Comparison of ENCODE assay signal across 14 cellular contexts in genomic region chr11:108938604-108939003, GRCh38.
"Had no signal": no experiment of that assay in that cellular context is flagged by ENCODE, and none has a peak within 500 bp of the region (broad histone marks: within the 10 kb centered on the region; RNA-seq: fewer than 3 reads in every experiment).

No MANE protein-coding gene starts in this region.

- H3K4me3 ChIP-seq: left lung, thoracic aorta had no signal

- H3K9me3 Mint-ChIP-seq: activated CD4-positive, alpha-beta memory T cell treated with anti-CD3 and anti-CD28 coated beads, Interleukin-2, amount 10 ng/mL, durations not matched to agents 7 days and 5 days; activated naive CD8-positive, alpha-beta T cell treated with anti-CD3 and anti-CD28 coated beads, Interleukin-2, amount 50 U/mL, for 24 hours; stimulated activated naive CD8-positive, alpha-beta T cell treated with anti-CD3 and anti-CD28 coated beads, Interleukin-15, amount 100 ng/mL, for 72 hours had no signal

- H3K27me3 Mint-ChIP-seq: activated CD4-positive, alpha-beta memory T cell treated with anti-CD3 and anti-CD28 coated beads, Interleukin-2, amount 10 ng/mL, durations not matched to agents 7 days and 5 days; activated naive CD8-positive, alpha-beta T cell treated with anti-CD3 and anti-CD28 coated beads, Interleukin-2, amount 50 U/mL, for 24 hours; stimulated activated naive CD8-positive, alpha-beta T cell treated with anti-CD3 and anti-CD28 coated beads, Interleukin-15, amount 100 ng/mL, for 72 hours had no signal

- H3K4me1 ChIP-seq: left lung had no signal

- H3K27ac ChIP-seq: left lung, thoracic aorta, VCaP had no signal

- H3K9me3 ChIP-seq: left lung, thoracic aorta had no signal

- H3K4me3 Mint-ChIP-seq: activated CD4-positive, alpha-beta memory T cell treated with anti-CD3 and anti-CD28 coated beads, Interleukin-2, amount 10 ng/mL, durations not matched to agents 7 days and 5 days; activated naive CD8-positive, alpha-beta T cell treated with anti-CD3 and anti-CD28 coated beads, Interleukin-2, amount 50 U/mL, for 24 hours; activated T-cell treated with anti-CD3 and anti-CD28 coated beads, Interleukin-2, amount 50 U/mL, for 72 hours; stimulated activated naive CD8-positive, alpha-beta T cell treated with anti-CD3 and anti-CD28 coated beads, Interleukin-15, amount 100 ng/mL, for 72 hours had no signal

- H3K27me3 ChIP-seq: left lung had no signal

- FAIRE-seq: islet of Langerhans had no signal

- ATAC-seq: activated naive CD8-positive, alpha-beta T cell treated with anti-CD3 and anti-CD28 coated beads, Interleukin-2, amount 50 U/mL, for 24 hours; activated T-cell treated with anti-CD3 and anti-CD28 coated beads, Interleukin-2, amount 50 U/mL, for 72 hours; left lung; stimulated activated naive CD8-positive, alpha-beta T cell treated with anti-CD3 and anti-CD28 coated beads, Interleukin-15, amount 100 ng/mL, for 72 hours had no signal

- H3K27ac Mint-ChIP-seq: activated CD4-positive, alpha-beta memory T cell treated with anti-CD3 and anti-CD28 coated beads, Interleukin-2, amount 10 ng/mL, durations not matched to agents 7 days and 5 days; activated naive CD8-positive, alpha-beta T cell treated with anti-CD3 and anti-CD28 coated beads, Interleukin-2, amount 50 U/mL, for 24 hours; activated T-cell treated with anti-CD3 and anti-CD28 coated beads, Interleukin-2, amount 50 U/mL, for 72 hours had no signal

- DNase-seq: activated CD4-positive, alpha-beta memory T cell treated with anti-CD3 and anti-CD28 coated beads, Interleukin-2, amount 10 ng/mL, durations not matched to agents 7 days and 5 days; activated CD8-positive, alpha-beta memory T cell treated with anti-CD3 and anti-CD28 coated beads, Interleukin-2, amount 50 U/mL, for 4 hours; activated naive CD8-positive, alpha-beta T cell treated with anti-CD3 and anti-CD28 coated beads, Interleukin-2, amount 50 U/mL, for 24 hours; activated T-cell treated with anti-CD3 and anti-CD28 coated beads, Interleukin-2, amount 50 U/mL, for 72 hours; central memory CD4-positive, alpha-beta T cell; cortex of kidney; effector memory CD4-positive, alpha-beta T cell; left lung; stimulated activated CD4-positive, alpha-beta T cell treated with anti-CD3 and anti-CD28 coated beads, Interleukin-4, amount 100 ng/mL, for 4 hours; stimulated activated naive CD8-positive, alpha-beta T cell treated with anti-CD3 and anti-CD28 coated beads, Interleukin-15, amount 100 ng/mL, for 72 hours; T-helper 9 cell had no signal

- H3K4me1 Mint-ChIP-seq: activated CD4-positive, alpha-beta memory T cell treated with anti-CD3 and anti-CD28 coated beads, Interleukin-2, amount 10 ng/mL, durations not matched to agents 7 days and 5 days; activated naive CD8-positive, alpha-beta T cell treated with anti-CD3 and anti-CD28 coated beads, Interleukin-2, amount 50 U/mL, for 24 hours; stimulated activated naive CD8-positive, alpha-beta T cell treated with anti-CD3 and anti-CD28 coated beads, Interleukin-15, amount 100 ng/mL, for 72 hours had no signal
